1 cellular context compared by ENCODE assay signal in the genomic region with DNA sequence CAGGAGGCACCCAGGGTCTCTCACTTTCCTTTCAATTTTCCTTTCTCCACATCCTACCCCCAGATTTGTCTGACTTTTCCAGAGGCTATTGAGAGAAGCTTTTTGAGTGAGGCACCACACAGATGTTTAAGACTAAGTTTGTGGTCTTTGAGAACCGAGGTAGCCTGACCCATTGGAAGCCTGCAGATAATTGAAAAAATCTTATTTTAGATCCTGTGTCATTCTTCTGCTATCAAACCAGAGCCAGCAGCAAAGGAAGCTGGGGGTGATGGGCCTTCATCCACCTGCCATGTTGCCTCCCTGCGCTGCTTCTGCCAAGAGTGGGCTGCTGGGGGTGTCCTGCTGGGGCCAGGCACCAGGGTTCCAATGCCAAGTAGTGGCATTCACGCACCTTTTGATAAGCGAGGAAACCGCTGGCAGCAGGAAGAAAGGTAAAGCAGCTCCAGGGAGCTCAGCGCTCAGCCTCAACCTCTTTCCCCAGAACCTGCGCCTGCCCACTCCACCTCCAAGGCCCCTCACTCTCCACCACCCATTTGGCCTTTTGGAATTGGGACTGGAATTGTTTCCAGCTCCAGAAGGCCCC.
TF ChIP-seq lines count a peak whose summit lies in the region.

No MANE protein-coding gene starts in this region.

TF ChIP-seq in GM23338, 12 proteins besides CTCF, POLR2A, EP300 and RAD21 (continued from another document):
- TF ChIP-seq, protein P1, sequence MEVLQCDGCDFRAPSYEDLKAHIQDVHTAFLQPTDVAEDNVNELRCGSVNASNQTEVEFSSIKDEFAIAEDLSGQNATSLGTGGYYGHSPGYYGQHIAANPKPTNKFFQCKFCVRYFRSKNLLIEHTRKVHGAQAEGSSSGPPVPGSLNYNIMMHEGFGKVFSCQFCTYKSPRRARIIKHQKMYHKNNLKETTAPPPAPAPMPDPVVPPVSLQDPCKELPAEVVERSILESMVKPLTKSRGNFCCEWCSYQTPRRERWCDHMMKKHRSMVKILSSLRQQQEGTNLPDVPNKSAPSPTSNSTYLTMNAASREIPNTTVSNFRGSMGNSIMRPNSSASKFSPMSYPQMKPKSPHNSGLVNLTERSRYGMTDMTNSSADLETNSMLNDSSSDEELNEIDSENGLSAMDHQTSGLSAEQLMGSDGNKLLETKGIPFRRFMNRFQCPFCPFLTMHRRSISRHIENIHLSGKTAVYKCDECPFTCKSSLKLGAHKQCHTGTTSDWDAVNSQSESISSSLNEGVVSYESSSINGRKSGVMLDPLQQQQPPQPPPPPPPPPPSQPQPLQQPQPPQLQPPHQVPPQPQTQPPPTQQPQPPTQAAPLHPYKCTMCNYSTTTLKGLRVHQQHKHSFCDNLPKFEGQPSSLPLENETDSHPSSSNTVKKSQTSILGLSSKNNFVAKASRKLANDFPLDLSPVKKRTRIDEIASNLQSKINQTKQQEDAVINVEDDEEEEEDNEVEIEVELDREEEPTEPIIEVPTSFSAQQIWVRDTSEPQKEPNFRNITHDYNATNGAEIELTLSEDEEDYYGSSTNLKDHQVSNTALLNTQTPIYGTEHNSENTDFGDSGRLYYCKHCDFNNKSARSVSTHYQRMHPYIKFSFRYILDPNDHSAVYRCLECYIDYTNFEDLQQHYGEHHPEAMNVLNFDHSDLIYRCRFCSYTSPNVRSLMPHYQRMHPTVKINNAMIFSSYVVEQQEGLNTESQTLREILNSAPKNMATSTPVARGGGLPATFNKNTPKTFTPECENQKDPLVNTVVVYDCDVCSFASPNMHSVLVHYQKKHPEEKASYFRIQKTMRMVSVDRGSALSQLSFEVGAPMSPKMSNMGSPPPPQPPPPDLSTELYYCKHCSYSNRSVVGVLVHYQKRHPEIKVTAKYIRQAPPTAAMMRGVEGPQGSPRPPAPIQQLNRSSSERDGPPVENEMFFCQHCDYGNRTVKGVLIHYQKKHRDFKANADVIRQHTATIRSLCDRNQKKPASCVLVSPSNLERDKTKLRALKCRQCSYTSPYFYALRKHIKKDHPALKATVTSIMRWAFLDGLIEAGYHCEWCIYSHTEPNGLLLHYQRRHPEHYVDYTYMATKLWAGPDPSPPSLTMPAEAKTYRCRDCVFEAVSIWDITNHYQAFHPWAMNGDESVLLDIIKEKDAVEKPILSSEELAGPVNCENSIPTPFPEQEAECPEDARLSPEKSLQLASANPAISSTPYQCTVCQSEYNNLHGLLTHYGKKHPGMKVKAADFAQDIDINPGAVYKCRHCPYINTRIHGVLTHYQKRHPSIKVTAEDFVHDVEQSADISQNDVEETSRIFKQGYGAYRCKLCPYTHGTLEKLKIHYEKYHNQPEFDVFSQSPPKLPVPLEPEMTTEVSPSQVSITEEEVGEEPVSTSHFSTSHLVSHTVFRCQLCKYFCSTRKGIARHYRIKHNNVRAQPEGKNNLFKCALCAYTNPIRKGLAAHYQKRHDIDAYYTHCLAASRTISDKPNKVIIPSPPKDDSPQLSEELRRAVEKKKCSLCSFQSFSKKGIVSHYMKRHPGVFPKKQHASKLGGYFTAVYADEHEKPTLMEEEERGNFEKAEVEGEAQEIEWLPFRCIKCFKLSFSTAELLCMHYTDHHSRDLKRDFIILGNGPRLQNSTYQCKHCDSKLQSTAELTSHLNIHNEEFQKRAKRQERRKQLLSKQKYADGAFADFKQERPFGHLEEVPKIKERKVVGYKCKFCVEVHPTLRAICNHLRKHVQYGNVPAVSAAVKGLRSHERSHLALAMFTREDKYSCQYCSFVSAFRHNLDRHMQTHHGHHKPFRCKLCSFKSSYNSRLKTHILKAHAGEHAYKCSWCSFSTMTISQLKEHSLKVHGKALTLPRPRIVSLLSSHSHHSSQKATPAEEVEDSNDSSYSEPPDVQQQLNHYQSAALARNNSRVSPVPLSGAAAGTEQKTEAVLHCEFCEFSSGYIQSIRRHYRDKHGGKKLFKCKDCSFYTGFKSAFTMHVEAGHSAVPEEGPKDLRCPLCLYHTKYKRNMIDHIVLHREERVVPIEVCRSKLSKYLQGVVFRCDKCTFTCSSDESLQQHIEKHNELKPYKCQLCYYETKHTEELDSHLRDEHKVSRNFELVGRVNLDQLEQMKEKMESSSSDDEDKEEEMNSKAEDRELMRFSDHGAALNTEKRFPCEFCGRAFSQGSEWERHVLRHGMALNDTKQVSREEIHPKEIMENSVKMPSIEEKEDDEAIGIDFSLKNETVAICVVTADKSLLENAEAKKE (CRISPR knock-in tag; IDR thresholded peaks at IDR 0.05): no peak
- no peak for TF ChIP-seq EZH2phosphoT487 (IDR thresholded peaks at IDR 0.05; ENCODE audit: unreplicated experiment)
- no peak for TF ChIP-seq REST (IDR thresholded peaks at IDR 0.05; ENCODE audit: unreplicated experiment)
- no peak for TF ChIP-seq NANOG (IDR thresholded peaks at IDR 0.05; ENCODE audit: borderline replicate concordance)
- TF ChIP-seq POLR2AphosphoS5 (IDR thresholded peaks at IDR 0.05; ENCODE audit: low read depth): no peak
- no peak for TF ChIP-seq STAT1 (IDR thresholded peaks at IDR 0.05; ENCODE audit: unreplicated experiment)
- TF ChIP-seq, protein P2, sequence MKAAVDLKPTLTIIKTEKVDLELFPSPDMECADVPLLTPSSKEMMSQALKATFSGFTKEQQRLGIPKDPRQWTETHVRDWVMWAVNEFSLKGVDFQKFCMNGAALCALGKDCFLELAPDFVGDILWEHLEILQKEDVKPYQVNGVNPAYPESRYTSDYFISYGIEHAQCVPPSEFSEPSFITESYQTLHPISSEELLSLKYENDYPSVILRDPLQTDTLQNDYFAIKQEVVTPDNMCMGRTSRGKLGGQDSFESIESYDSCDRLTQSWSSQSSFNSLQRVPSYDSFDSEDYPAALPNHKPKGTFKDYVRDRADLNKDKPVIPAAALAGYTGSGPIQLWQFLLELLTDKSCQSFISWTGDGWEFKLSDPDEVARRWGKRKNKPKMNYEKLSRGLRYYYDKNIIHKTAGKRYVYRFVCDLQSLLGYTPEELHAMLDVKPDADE (IDR thresholded peaks at IDR 0.05): no peak
- TF ChIP-seq ZNF331 (CRISPR knock-in tag; IDR thresholded peaks at IDR 0.05; ENCODE audit: low read depth): no peak
